ENCODE assay signal across 21 cellular contexts in the genomic region with DNA sequence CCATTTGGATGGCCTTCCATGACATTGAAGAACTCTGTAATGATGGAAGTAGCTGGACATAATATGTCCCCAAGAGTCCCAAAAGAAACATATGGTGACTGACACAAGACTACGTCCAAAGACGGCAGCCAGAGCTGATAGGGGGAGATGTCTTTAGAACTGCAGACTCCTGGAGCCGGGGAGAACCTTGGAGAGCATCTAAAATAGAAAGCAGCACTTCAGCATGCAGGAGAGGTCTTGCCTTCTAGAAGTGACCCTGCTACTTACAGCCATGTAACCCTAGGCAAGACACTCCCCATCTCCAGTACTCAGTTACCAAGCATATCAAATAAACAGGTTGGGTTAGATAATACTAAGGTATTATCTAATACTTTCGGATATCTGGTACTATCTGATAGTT.
DNase-seq lines count a peak whose midpoint lies in the region; ATAC-seq and TF ChIP-seq lines count a peak whose summit lies in the region.
"Had no signal": no experiment of that assay in that cellular context is flagged by ENCODE, and none has a peak within 500 bp of the region (broad histone marks: within the 10 kb centered on the region; RNA-seq: fewer than 3 reads in every experiment).

No MANE protein-coding gene starts in this region.

- H3K4me3 ChIP-seq in right atrium auricular region (no peak overlapping the region), OCI-LY3 (ENCODE audit: low read length) (no peak overlapping the region), left lung (no peak overlapping the region)
- H3K4me3 ChIP-seq: ovary had no signal

- no peak overlapping the region for H2AFZ ChIP-seq in OCI-LY3 (ENCODE audit: low read depth, low read length)

- no peak for DNase-seq in Right ventricle myocardium superior
- no peak for DNase-seq in right atrium auricular region (ENCODE audit: low spot score)
- DNase-seq in left ventricle myocardium superior: no peak
- DNase-seq in DMS79 treated with DMSO at 0.1 percent for 48 hours (lab: John Stamatoyannopoulos, UW): no peak
- no peak for DNase-seq in left lung
- DNase-seq in GM13977 (ENCODE audit: low spot score): no peak
- DNase-seq: ACHN; activated CD4-positive, alpha-beta memory T cell treated with anti-CD3 and anti-CD28 coated beads, Interleukin-2, amount 10 ng/mL, durations not matched to agents 7 days and 5 days; activated naive CD4-positive, alpha-beta T cell treated with anti-CD3 and anti-CD28 coated beads for 36 hours; amniotic stem cell; brain microvascular endothelial cell; CD8-positive, alpha-beta memory T cell; NCI-H1092 treated with DMSO at 0.1 percent for 48 hours; NCI-H1694 treated with DMSO at 0.1 percent for 48 hours; NCI-H2171 treated with DMSO at 0.1 percent for 48 hours; NCI-H510A; nephron progenitor cell; small intestine; stimulated activated naive CD4-positive, alpha-beta T cell had no signal

- no peaks in the 10 kb centered on the region for H3K36me3 ChIP-seq in right atrium auricular region
- H3K36me3 ChIP-seq in OCI-LY3 (replicated peaks; ENCODE audit: low read depth, low read length): no peaks in the 10 kb centered on the region
- H3K36me3 ChIP-seq in left lung: no peaks in the 10 kb centered on the region
- H3K36me3 ChIP-seq: brain microvascular endothelial cell, ovary had no signal

- no peaks in the 10 kb centered on the region for H3K27me3 ChIP-seq in right atrium auricular region
- peaks cover 9% of the 10 kb centered on the region; the same call in 1 of the 2 replicates for H3K27me3 ChIP-seq in OCI-LY3 (ENCODE audit: low read depth, low read length)
- H3K27me3 ChIP-seq in left lung: no peaks in the 10 kb centered on the region
- H3K27me3 ChIP-seq: brain microvascular endothelial cell, ovary had no signal

- in situ Hi-C loops in GM13977 (cut with MboI; ENCODE audit: low pct_unique_long_range_greater_than_20kb, low sequenced_read_pairs, unreplicated experiment): no loop called here

- intact Hi-C loops in Right ventricle myocardium superior (cut with DNase I): no loop called here
- intact Hi-C loops in left ventricle myocardium superior (cut with micrococcal nuclease): no loop called here
- intact Hi-C loops in left lung (cut with DNase I): no loop called here

- H3K4me1 ChIP-seq in right atrium auricular region (peaks cover 0 to 9% of the 10 kb centered on the region in 2 donors), OCI-LY3 (ENCODE audit: low read length) (peaks cover 9% of the 10 kb centered on the region), left lung (peaks cover 0 to 14% of the 10 kb centered on the region in 2 donors)

- H4K20me1 ChIP-seq in OCI-LY3 (ENCODE audit: insufficient read depth, low read length): no peaks in the 10 kb centered on the region

- no peak overlapping the region for H3K9ac ChIP-seq in OCI-LY3 (ENCODE audit: low read length)

- H3K9me3 ChIP-seq in right atrium auricular region (no peaks in the 10 kb centered on the region), OCI-LY3 (ENCODE audit: insufficient read depth, low read length) (no peaks in the 10 kb centered on the region), left lung (no peaks in the 10 kb centered on the region)
- H3K9me3 ChIP-seq: ovary had no signal

- no peaks in the 10 kb centered on the region for H3K79me2 ChIP-seq in OCI-LY3 (ENCODE audit: low read length)

- H3K27ac ChIP-seq in right atrium auricular region: no peak overlapping the region
- no peak overlapping the region for H3K27ac ChIP-seq in OCI-LY3 (ENCODE audit: low read length)
- no peak overlapping the region for H3K27ac ChIP-seq in left lung
- H3K27ac ChIP-seq: brain microvascular endothelial cell, ovary had no signal

- no peak for TF ChIP-seq CTCF in right atrium auricular region (IDR thresholded peaks at IDR 0.05)
- no peak for TF ChIP-seq CTCF in OCI-LY3 (IDR thresholded peaks at IDR 0.05; ENCODE audit: low read depth, low read length)
- no peak for TF ChIP-seq CTCF in left lung (IDR thresholded peaks at IDR 0.05)
- TF ChIP-seq CTCF in GM13977 (IDR thresholded peaks at IDR 0.05; ENCODE audit: extremely low read depth, insufficient read depth, missing control alignments): no peak

- peak overlapping the region; percentile 61 for H3K4me2 ChIP-seq in OCI-LY3 (ENCODE audit: low read length)

- ATAC-seq in Right ventricle myocardium superior (ENCODE audit: poor library complexity) (peak; percentile 38), left ventricle myocardium superior (peak; percentile 55), left lung (no peak)
